In genomic region chr13:29428310-29428991, GRCh38 we compare ENCODE assay signal across 8 cellular contexts.
DNase-seq lines count a peak whose midpoint lies in the region; ATAC-seq and TF ChIP-seq lines count a peak whose summit lies in the region.

No MANE protein-coding gene starts in this region.

- H3K9me3 Mint-ChIP-seq in activated T-cell treated with anti-CD3 and anti-CD28 coated beads, Interleukin-2, amount 50 U/mL, for 4 hours = no peaks in the 10 kb centered on the region

- TF ChIP-seq CTCF in astrocyte of the spinal cord (IDR thresholded peaks at IDR 0.05; ENCODE audit: low read depth, low read length) = no peak
- no peak for TF ChIP-seq CTCF in kidney epithelial cell (IDR thresholded peaks at IDR 0.05; ENCODE audit: insufficient read depth, low read length, poor library complexity, severe bottlenecking)
- no peak for TF ChIP-seq CTCF in thoracic aorta (IDR thresholded peaks at IDR 0.05)

- H3K4me3 Mint-ChIP-seq in activated T-cell treated with anti-CD3 and anti-CD28 coated beads, Interleukin-2, amount 50 U/mL, for 4 hours = no peak overlapping the region

- H3K4me1 ChIP-seq in thoracic aorta (ENCODE audit: control insufficient read depth in 1 of 2, low read depth in 2 of 2) = peaks cover 8 to 33% of the 10 kb centered on the region in 2 donors

- H3K27ac ChIP-seq in thoracic aorta = peak overlapping the region; percentile 58 to 65

- in situ Hi-C loops in astrocyte of the spinal cord (cut with HindIII; ENCODE audit: low sequenced_read_pairs) = no loop called here

- peak overlapping the region; percentile 29 for H3K4me3 ChIP-seq in astrocyte of the spinal cord (ENCODE audit: low read depth, low read length)
- H3K4me3 ChIP-seq in kidney epithelial cell (ENCODE audit: low read depth, low read length) = peak overlapping the region; percentile 12
- H3K4me3 ChIP-seq in thoracic aorta = peak overlapping the region; percentile 75

- H3K27me3 Mint-ChIP-seq in activated T-cell treated with anti-CD3 and anti-CD28 coated beads, Interleukin-2, amount 50 U/mL, for 4 hours (ENCODE audit: low read depth) = peaks cover 53% of the 10 kb centered on the region

- H3K36me3 Mint-ChIP-seq in activated T-cell treated with anti-CD3 and anti-CD28 coated beads, Interleukin-2, amount 50 U/mL, for 4 hours (ENCODE audit: insufficient read depth) = no peaks in the 10 kb centered on the region

- H3K36me3 ChIP-seq in kidney epithelial cell (ENCODE audit: control insufficient read depth, insufficient read depth, low read length) (no peaks in the 10 kb centered on the region), thoracic aorta (no peaks in the 10 kb centered on the region)

- H3K27me3 ChIP-seq in kidney epithelial cell (ENCODE audit: control insufficient read depth, insufficient read depth, low read length) (peaks cover 16% of the 10 kb centered on the region), thoracic aorta (replicated peaks; ENCODE audit: insufficient read depth) (no peaks in the 10 kb centered on the region)

- H3K9me3 ChIP-seq in thoracic aorta = no peaks in the 10 kb centered on the region

- DNase-seq in activated T-cell treated with anti-CD3 and anti-CD28 coated beads, Interleukin-2, amount 50 U/mL, for 4 hours = no peak
- no peak for DNase-seq in activated T-cell treated with anti-CD3 and anti-CD28 coated beads, Interleukin-2, amount 50 U/mL, for 48 hours
- DNase-seq in astrocyte of the spinal cord (ENCODE audit: low read depth, low spot score) = no peak
- DNase-seq in kidney epithelial cell (ENCODE audit: low read depth) = no peak
- DNase-seq in thoracic aorta (ENCODE audit: low spot score) = no peak
- no peak for DNase-seq in MV-4-11 (lab: John Stamatoyannopoulos, UW)
- no peak for DNase-seq in stimulated activated CD4-positive, alpha-beta T cell treated with anti-CD3 and anti-CD28 coated beads, Interleukin-15, amount 100 ng/mL, for 24 hours

- peak; percentile 23 to 25 for ATAC-seq in activated T-cell treated with anti-CD3 and anti-CD28 coated beads, Interleukin-2, amount 50 U/mL, for 4 hours
- no peak for ATAC-seq in thoracic aorta (ENCODE audit: insufficient number of reproducible peaks, low FRiP score, low read depth)
- ATAC-seq in HG03520 (IDR thresholded peaks at IDR 0.05; ENCODE audit: unreplicated experiment) = no peak

- peaks cover 1% of the 10 kb centered on the region for H3K4me1 Mint-ChIP-seq in activated T-cell treated with anti-CD3 and anti-CD28 coated beads, Interleukin-2, amount 50 U/mL, for 4 hours (ENCODE audit: low read depth)

Comparison
In these comparisons a context has a peak if more than half of its experiments do, and no peak if none do; other contexts are left out.
1. ATAC-seq: peak in activated T-cell treated with anti-CD3 and anti-CD28 coated beads, Interleukin-2, amount 50 U/mL, for 4 hours (2 of 2); none in thoracic aorta (single experiment) and HG03520 (single experiment).
2. H3K4me3 ChIP-seq: peak in every context shown above with its lines; median percentile 75 in thoracic aorta; 29 in astrocyte of the spinal cord; 12 in kidney epithelial cell.